ENCODE assay signal across 40 cellular contexts in the genomic region with DNA sequence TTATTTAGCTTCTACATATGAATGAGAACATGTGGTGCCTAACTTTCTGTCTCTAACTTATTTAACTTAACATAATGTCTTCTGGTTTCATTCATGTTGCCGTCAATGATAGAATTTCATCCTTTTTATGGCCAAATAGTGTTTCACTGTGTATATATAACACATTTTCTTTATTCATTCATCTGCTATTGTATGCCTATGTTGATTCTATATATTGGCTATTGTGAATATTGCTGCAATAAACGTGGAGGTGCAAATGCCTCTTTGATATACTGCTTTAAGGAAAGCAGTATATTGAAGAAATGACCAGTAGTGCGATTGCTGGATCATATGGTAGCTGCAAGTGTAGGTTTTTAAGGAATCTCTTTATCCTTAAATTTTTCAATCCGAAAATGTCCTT. TPM values are rescaled to one million over a fixed set of nuclear protein-coding genes. Genes with fewer than 3 reads are reported as not detected.
"Had no signal": no experiment of that assay in that cellular context is flagged by ENCODE, and none has a peak within 500 bp of the region (broad histone marks: within the 10 kb centered on the region; RNA-seq: fewer than 3 reads in every experiment).

No MANE protein-coding gene starts in this region.

- H3K4me3 ChIP-seq: adrenal gland, ascending aorta, body of pancreas, breast epithelium, cardiac muscle cell had no signal

- H3K9me3 ChIP-seq: adrenal gland, ascending aorta, body of pancreas, breast epithelium had no signal

- DNase-seq: activated effector memory CD4-positive, alpha-beta T cell treated with anti-CD3 and anti-CD28 coated beads, Interleukin-2, amount 50 U/mL, for 16 hours; activated effector memory CD4-positive, alpha-beta T cell treated with Interleukin-2 at 50 U/mL for 16 hours; activated gamma-delta T cell; activated gamma-delta T cell treated with Interleukin-2 at 50 U/mL for 16 hours; activated naive CD4-positive, alpha-beta T cell; activated naive CD4-positive, alpha-beta T cell treated with anti-CD3 and anti-CD28 coated beads for 36 hours; activated naive CD4-positive, alpha-beta T cell treated with anti-CD3 and anti-CD28 coated beads, Interleukin-2, amount 10 ng/mL, durations not matched to agents 7 days and 5 days; activated naive CD4-positive, alpha-beta T cell treated with anti-CD3 and anti-CD28 coated beads, Interleukin-2, amount 50 U/mL, for 16 hours; activated naive CD4-positive, alpha-beta T cell treated with Interleukin-2 at 50 U/mL for 16 hours; activated naive CD8-positive, alpha-beta T cell treated with anti-CD3 and anti-CD28 coated beads for 36 hours; activated naive CD8-positive, alpha-beta T cell treated with anti-CD3 and anti-CD28 coated beads, Interleukin-2, amount 10 ng/mL, durations not matched to agents 7 days and 5 days; activated naive CD8-positive, alpha-beta T cell treated with anti-CD3 and anti-CD28 coated beads, Interleukin-2, amount 50 U/mL, for 24 hours; activated T-cell treated with anti-CD3 and anti-CD28 coated beads, Interleukin-2, amount 50 U/mL, for 1 hour; activated T-cell treated with anti-CD3 and anti-CD28 coated beads, Interleukin-2, amount 50 U/mL, for 24 hours; activated T-cell treated with anti-CD3 and anti-CD28 coated beads, Interleukin-2, amount 50 U/mL, for 4 hours; activated T-cell treated with anti-CD3 and anti-CD28 coated beads, Interleukin-2, amount 50 U/mL, for 48 hours; activated T-cell treated with anti-CD3 and anti-CD28 coated beads, Interleukin-2, amount 50 U/mL, for 72 hours; adrenal gland; amniotic stem cell; amygdala; anterior cingulate cortex; aorta; body of pancreas; brain microvascular endothelial cell; caudate nucleus; central memory CD4-positive, alpha-beta T cell; cerebellar nuclear complex had no signal

- ATAC-seq: activated naive CD4-positive, alpha-beta T cell treated with anti-CD3 and anti-CD28 coated beads, Interleukin-2, amount 50 U/mL, for 72 hours; activated naive CD8-positive, alpha-beta T cell treated with anti-CD3 and anti-CD28 coated beads, Interleukin-2, amount 50 U/mL, for 24 hours; activated T-cell treated with anti-CD3 and anti-CD28 coated beads, Interleukin-2, amount 50 U/mL, for 4 hours; activated T-cell treated with anti-CD3 and anti-CD28 coated beads, Interleukin-2, amount 50 U/mL, for 72 hours; activated T-helper 17 cell treated with anti-CD3 and anti-CD28 coated beads, Interleukin-2, amount 50 U/mL, for 72 hours; body of pancreas had no signal

- H3K36me3 ChIP-seq: adrenal gland, ascending aorta, brain microvascular endothelial cell, breast epithelium, cardiac muscle cell had no signal

- H3K27ac ChIP-seq: adrenal gland, ascending aorta, body of pancreas, brain microvascular endothelial cell, breast epithelium, cardiac muscle cell had no signal

- H3K4me1 ChIP-seq: adrenal gland, ascending aorta, body of pancreas, breast epithelium had no signal

- H3K27me3 ChIP-seq: adrenal gland, ascending aorta, body of pancreas, brain microvascular endothelial cell, breast epithelium had no signal

RNA-seq across cellular contexts. Expression of a gene that starts 10.0 kb away (rescaled TPM):
- total RNA-seq: activated naive CD4-positive, alpha-beta T cell treated with anti-CD3 and anti-CD28 coated beads for 36 hours; activated naive CD4-positive, alpha-beta T cell treated with anti-CD3 and anti-CD28 coated beads, Interleukin-2, amount 50 U/mL, for 72 hours; activated naive CD8-positive, alpha-beta T cell treated with anti-CD3 and anti-CD28 coated beads for 36 hours; activated naive CD8-positive, alpha-beta T cell treated with anti-CD3 and anti-CD28 coated beads, Interleukin-2, amount 10 ng/mL, durations not matched to agents 7 days and 5 days; activated T-cell treated with anti-CD3 and anti-CD28 coated beads, Interleukin-2, amount 50 U/mL, for 4 hours; activated T-cell treated with anti-CD3 and anti-CD28 coated beads, Interleukin-2, amount 50 U/mL, for 72 hours; activated T-helper 1 cell treated with anti-CD3 and anti-CD28 coated beads, Interleukin-12 subunit alpha, Interleukin-12 subunit beta, Interleukin-2, Interleukin-4 antibody, amounts not matched to agents 30 ng/mL and 10 ng/mL and 1 ng/mL, durations not matched to agents 14 hours and 24 hours and 36 hours; activated T-helper 17 cell treated with anti-CD3 and anti-CD28 coated beads, Interleukin-2, amount 50 U/mL, for 72 hours; activated T-helper 2 cell treated with anti-CD3 and anti-CD28 coated beads, Interferon-gamma antibody, Interleukin-2, Interleukin-4, amounts not matched to agents 10 μg/mL and 5 μg/mL and 100 μg/mL, durations not matched to agents 14 hours and 24 hours and 36 hours; adrenal gland; ascending aorta; astrocyte; bronchial epithelial cell; cardiac muscle cell; cardiac septum; cerebellum; chondrocyte had no signal
- polyA plus RNA-seq: aorta, cardiac muscle cell had no signal

RNA-seq across cellular contexts. Expression of a gene that starts 44.7 kb away (rescaled TPM):
- total RNA-seq: activated naive CD4-positive, alpha-beta T cell treated with anti-CD3 and anti-CD28 coated beads for 36 hours; activated naive CD4-positive, alpha-beta T cell treated with anti-CD3 and anti-CD28 coated beads, Interleukin-2, amount 50 U/mL, for 72 hours; activated naive CD8-positive, alpha-beta T cell treated with anti-CD3 and anti-CD28 coated beads for 36 hours; activated naive CD8-positive, alpha-beta T cell treated with anti-CD3 and anti-CD28 coated beads, Interleukin-2, amount 10 ng/mL, durations not matched to agents 7 days and 5 days; activated T-cell treated with anti-CD3 and anti-CD28 coated beads, Interleukin-2, amount 50 U/mL, for 4 hours; activated T-cell treated with anti-CD3 and anti-CD28 coated beads, Interleukin-2, amount 50 U/mL, for 72 hours; activated T-helper 1 cell treated with anti-CD3 and anti-CD28 coated beads, Interleukin-12 subunit alpha, Interleukin-12 subunit beta, Interleukin-2, Interleukin-4 antibody, amounts not matched to agents 30 ng/mL and 10 ng/mL and 1 ng/mL, durations not matched to agents 14 hours and 24 hours and 36 hours; activated T-helper 17 cell treated with anti-CD3 and anti-CD28 coated beads, Interleukin-2, amount 50 U/mL, for 72 hours; activated T-helper 2 cell treated with anti-CD3 and anti-CD28 coated beads, Interferon-gamma antibody, Interleukin-2, Interleukin-4, amounts not matched to agents 10 μg/mL and 5 μg/mL and 100 μg/mL, durations not matched to agents 14 hours and 24 hours and 36 hours; adrenal gland; aorta; ascending aorta; astrocyte; body of pancreas; breast epithelium; bronchial epithelial cell; cardiac muscle cell; cardiac septum; cerebellum; chondrocyte had no signal
- polyA plus RNA-seq: adipose tissue, adrenal gland, aorta, cardiac muscle cell had no signal
